1 cellular context compared by ENCODE assay signal in the genomic region with DNA sequence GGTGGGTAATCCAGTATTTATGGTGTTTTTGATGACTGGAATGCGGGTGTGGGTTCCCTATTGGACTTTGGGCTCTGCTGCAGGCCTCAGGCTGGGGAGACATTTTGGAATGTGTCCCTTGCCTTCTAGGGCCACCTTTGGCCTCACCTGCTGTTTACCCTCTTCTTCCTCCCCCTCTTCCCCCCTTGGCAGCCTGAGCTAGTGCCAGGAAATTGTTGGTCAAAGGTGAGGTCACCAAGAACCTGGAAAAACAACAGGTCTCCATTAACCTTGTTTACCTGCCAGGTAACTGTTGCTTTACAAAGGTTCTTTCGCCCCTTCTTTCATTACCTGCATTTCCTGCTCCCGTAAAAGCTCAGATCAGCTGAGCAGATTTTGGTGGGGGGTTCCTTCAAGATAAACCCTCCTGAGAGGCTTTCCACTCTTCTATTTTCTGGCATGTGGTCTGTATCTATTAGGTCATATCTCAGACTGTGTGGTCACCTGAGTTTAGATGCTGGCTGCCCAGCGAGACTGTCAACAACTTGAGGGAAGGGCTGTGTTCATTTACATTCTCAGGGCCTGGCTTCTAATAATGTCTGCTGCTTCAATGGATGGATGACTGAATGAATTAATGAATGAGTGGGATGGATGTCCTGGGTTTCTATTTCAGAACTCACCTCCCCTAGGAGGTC.
A peak's percentile ranks its signal among the peaks of the same experiment; 100 is the strongest.
TF ChIP-seq lines count a peak whose summit lies in the region.

No MANE protein-coding gene starts in this region.

TF ChIP-seq in HepG2, 621 proteins besides CTCF, POLR2A, EP300 and RAD21 (continues in another document):
- TF ChIP-seq, protein P1, sequence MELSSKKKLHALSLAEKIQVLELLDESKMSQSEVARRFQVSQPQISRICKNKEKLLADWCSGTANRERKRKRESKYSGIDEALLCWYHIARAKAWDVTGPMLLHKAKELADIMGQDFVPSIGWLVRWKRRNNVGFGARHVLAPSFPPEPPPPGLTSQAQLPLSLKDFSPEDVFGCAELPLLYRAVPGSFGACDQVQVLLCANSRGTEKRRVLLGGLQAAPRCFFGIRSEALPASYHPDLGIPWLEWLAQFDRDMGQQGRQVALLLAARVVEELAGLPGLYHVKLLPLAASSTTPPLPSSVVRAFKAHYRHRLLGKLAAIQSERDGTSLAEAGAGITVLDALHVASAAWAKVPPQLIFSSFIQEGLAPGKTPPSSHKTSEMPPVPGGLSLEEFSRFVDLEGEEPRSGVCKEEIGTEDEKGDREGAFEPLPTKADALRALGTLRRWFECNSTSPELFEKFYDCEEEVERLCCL (CRISPR knock-in tag; IDR thresholded peaks at IDR 0.05; ENCODE audit: borderline replicate concordance), result no peak
- TF ChIP-seq ZNF136 (CRISPR knock-in tag; IDR thresholded peaks at IDR 0.05; ENCODE audit: low read depth) (no peak), RBFOX2 (IDR thresholded peaks at IDR 0.05; ENCODE audit: low read depth, low read length) (no peak), DNMT3B (CRISPR knock-in tag; conservative IDR thresholded peaks at IDR 0.05) (no peak; the same call in 1 of the 2 replicates), ARNTL (CRISPR knock-in tag; IDR thresholded peaks at IDR 0.05) (peak; percentile 70), ZNF644 (CRISPR knock-in tag; IDR thresholded peaks at IDR 0.05; ENCODE audit: low read depth) (peak; percentile 58; the same call in 1 of the 2 replicates), TCF7 (IDR thresholded peaks at IDR 0.05; ENCODE audit: low read depth) (peak; percentile 62), SMYD3 (CRISPR knock-in tag; IDR thresholded peaks at IDR 0.05) (no peak), ELF3 (CRISPR knock-in tag; IDR thresholded peaks at IDR 0.05) (peak; percentile 87), NFATC3 (CRISPR knock-in tag; IDR thresholded peaks at IDR 0.05) (no peak), PRPF4 (IDR thresholded peaks at IDR 0.05; ENCODE audit: low read depth, low read length, poor library complexity, severe bottlenecking) (no peak), MIER3 (CRISPR knock-in tag; IDR thresholded peaks at IDR 0.05; ENCODE audit: borderline replicate concordance) (peak; percentile 36; the same call in 1 of the 2 replicates), NFIC (IDR thresholded peaks at IDR 0.05; ENCODE audit: low read length) (peak; percentile 58; the same call in 1 of the 2 replicates), NFRKB (IDR thresholded peaks at IDR 0.05) (no peak), RARA (CRISPR knock-in tag; IDR thresholded peaks at IDR 0.05) (peak; percentile 96), MEF2D (CRISPR knock-in tag; IDR thresholded peaks at IDR 0.05) (no peak), SOX5 (CRISPR knock-in tag; IDR thresholded peaks at IDR 0.05; ENCODE audit: borderline replicate concordance) (peak; percentile 82; the same call in 1 of the 2 replicates), KLF11 (CRISPR knock-in tag; IDR thresholded peaks at IDR 0.05) (0 out of 2 replicates have a peak, but pooled peaks have one; percentile 26), ZNF101 (CRISPR knock-in tag; IDR thresholded peaks at IDR 0.05; ENCODE audit: borderline replicate concordance, low read depth) (no peak), MBNL3 (CRISPR knock-in tag; conservative IDR thresholded peaks at IDR 0.05) (no peak), TP53 (CRISPR knock-in tag; conservative IDR thresholded peaks at IDR 0.05) (no peak), ZNF547 (CRISPR knock-in tag; IDR thresholded peaks at IDR 0.05) (no peak), KDM4B (CRISPR knock-in tag; IDR thresholded peaks at IDR 0.05) (0 out of 2 replicates have a peak, but pooled peaks have one; percentile 10), ZNF24 (IDR thresholded peaks at IDR 0.05) (0 out of 2 replicates have a peak, but pooled peaks have one; percentile 40), ZNF558 (CRISPR knock-in tag; IDR thresholded peaks at IDR 0.05; ENCODE audit: borderline replicate concordance) (no peak), ETV6 (CRISPR knock-in tag; conservative IDR thresholded peaks at IDR 0.05) (no peak; the same call in 1 of the 2 replicates), SP4 (CRISPR knock-in tag; IDR thresholded peaks at IDR 0.05) (peak; percentile 56), HIVEP1 (CRISPR knock-in tag; IDR thresholded peaks at IDR 0.05) (0 out of 2 replicates have a peak, but pooled peaks have one; percentile 71), HOXA7 (CRISPR knock-in tag; IDR thresholded peaks at IDR 0.05) (no peak), NFIB (CRISPR knock-in tag; IDR thresholded peaks at IDR 0.05; ENCODE audit: borderline replicate concordance) (no peak), ZNF253 (CRISPR knock-in tag; IDR thresholded peaks at IDR 0.05; ENCODE audit: borderline replicate concordance) (no peak), ZNF629 (CRISPR knock-in tag; conservative IDR thresholded peaks at IDR 0.05) (peak; percentile 12; the same call in 1 of the 2 replicates), PAX8 (CRISPR knock-in tag; IDR thresholded peaks at IDR 0.05; ENCODE audit: borderline replicate concordance) (no peak), ZBTB1 (CRISPR knock-in tag; IDR thresholded peaks at IDR 0.05; ENCODE audit: borderline replicate concordance) (no peak), ISX (CRISPR knock-in tag; conservative IDR thresholded peaks at IDR 0.05) (no peak)
- TF ChIP-seq, protein P2, sequence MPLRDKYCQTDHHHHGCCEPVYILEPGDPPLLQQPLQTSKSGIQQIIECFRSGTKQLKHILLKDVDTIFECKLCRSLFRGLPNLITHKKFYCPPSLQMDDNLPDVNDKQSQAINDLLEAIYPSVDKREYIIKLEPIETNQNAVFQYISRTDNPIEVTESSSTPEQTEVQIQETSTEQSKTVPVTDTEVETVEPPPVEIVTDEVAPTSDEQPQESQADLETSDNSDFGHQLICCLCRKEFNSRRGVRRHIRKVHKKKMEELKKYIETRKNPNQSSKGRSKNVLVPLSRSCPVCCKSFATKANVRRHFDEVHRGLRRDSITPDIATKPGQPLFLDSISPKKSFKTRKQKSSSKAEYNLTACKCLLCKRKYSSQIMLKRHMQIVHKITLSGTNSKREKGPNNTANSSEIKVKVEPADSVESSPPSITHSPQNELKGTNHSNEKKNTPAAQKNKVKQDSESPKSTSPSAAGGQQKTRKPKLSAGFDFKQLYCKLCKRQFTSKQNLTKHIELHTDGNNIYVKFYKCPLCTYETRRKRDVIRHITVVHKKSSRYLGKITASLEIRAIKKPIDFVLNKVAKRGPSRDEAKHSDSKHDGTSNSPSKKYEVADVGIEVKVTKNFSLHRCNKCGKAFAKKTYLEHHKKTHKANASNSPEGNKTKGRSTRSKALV (CRISPR knock-in tag; IDR thresholded peaks at IDR 0.05), result 0 out of 2 replicates have a peak, but pooled peaks have one; percentile 34
- TF ChIP-seq, protein P3, sequence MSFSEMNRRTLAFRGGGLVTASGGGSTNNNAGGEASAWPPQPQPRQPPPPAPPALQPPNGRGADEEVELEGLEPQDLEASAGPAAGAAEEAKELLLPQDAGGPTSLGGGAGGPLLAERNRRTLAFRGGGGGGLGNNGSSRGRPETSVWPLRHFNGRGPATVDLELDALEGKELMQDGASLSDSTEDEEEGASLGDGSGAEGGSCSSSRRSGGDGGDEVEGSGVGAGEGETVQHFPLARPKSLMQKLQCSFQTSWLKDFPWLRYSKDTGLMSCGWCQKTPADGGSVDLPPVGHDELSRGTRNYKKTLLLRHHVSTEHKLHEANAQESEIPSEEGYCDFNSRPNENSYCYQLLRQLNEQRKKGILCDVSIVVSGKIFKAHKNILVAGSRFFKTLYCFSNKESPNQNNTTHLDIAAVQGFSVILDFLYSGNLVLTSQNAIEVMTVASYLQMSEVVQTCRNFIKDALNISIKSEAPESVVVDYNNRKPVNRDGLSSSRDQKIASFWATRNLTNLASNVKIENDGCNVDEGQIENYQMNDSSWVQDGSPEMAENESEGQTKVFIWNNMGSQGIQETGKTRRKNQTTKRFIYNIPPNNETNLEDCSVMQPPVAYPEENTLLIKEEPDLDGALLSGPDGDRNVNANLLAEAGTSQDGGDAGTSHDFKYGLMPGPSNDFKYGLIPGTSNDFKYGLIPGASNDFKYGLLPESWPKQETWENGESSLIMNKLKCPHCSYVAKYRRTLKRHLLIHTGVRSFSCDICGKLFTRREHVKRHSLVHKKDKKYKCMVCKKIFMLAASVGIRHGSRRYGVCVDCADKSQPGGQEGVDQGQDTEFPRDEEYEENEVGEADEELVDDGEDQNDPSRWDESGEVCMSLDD (CRISPR knock-in tag; IDR thresholded peaks at IDR 0.05; ENCODE audit: borderline replicate concordance), result peak; percentile 90
- TF ChIP-seq, protein P4, sequence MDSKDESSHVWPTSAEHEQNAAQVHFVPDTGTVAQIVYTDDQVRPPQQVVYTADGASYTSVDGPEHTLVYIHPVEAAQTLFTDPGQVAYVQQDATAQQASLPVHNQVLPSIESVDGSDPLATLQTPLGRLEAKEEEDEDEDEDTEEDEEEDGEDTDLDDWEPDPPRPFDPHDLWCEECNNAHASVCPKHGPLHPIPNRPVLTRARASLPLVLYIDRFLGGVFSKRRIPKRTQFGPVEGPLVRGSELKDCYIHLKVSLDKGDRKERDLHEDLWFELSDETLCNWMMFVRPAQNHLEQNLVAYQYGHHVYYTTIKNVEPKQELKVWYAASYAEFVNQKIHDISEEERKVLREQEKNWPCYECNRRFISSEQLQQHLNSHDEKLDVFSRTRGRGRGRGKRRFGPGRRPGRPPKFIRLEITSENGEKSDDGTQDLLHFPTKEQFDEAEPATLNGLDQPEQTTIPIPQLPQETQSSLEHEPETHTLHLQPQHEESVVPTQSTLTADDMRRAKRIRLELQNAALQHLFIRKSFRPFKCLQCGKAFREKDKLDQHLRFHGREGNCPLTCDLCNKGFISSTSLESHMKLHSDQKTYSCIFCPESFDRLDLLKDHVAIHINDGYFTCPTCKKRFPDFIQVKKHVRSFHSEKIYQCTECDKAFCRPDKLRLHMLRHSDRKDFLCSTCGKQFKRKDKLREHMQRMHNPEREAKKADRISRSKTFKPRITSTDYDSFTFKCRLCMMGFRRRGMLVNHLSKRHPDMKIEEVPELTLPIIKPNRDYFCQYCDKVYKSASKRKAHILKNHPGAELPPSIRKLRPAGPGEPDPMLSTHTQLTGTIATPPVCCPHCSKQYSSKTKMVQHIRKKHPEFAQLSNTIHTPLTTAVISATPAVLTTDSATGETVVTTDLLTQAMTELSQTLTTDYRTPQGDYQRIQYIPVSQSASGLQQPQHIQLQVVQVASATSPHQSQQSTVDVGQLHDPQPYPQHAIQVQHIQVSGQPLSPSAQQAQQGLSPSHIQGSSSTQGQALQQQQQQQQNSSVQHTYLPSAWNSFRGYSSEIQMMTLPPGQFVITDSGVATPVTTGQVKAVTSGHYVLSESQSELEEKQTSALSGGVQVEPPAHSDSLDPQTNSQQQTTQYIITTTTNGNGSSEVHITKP (CRISPR knock-in tag; IDR thresholded peaks at IDR 0.05; ENCODE audit: low read depth), result no peak
- TF ChIP-seq, protein P5, sequence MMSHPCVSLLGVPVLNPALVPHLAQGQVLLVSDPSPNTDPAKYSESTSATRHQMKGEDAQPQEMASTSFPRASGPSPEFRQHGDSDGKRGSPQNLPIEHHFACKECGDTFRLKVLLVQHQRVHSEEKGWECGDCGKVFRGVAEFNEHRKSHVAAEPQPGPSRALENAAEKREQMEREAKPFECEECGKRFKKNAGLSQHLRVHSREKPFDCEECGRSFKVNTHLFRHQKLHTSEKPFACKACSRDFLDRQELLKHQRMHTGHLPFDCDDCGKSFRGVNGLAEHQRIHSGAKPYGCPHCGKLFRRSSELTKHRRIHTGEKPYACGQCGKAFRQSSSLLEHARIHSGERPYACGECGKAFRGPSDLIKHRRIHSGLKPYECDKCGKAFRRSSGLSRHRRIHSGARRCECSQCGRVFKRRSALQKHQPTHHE (CRISPR knock-in tag; IDR thresholded peaks at IDR 0.05; ENCODE audit: borderline replicate concordance), result no peak
- TF ChIP-seq, protein P6, sequence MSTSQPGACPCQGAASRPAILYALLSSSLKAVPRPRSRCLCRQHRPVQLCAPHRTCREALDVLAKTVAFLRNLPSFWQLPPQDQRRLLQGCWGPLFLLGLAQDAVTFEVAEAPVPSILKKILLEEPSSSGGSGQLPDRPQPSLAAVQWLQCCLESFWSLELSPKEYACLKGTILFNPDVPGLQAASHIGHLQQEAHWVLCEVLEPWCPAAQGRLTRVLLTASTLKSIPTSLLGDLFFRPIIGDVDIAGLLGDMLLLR (CRISPR knock-in tag; IDR thresholded peaks at IDR 0.05), result no peak
- TF ChIP-seq, protein P7, sequence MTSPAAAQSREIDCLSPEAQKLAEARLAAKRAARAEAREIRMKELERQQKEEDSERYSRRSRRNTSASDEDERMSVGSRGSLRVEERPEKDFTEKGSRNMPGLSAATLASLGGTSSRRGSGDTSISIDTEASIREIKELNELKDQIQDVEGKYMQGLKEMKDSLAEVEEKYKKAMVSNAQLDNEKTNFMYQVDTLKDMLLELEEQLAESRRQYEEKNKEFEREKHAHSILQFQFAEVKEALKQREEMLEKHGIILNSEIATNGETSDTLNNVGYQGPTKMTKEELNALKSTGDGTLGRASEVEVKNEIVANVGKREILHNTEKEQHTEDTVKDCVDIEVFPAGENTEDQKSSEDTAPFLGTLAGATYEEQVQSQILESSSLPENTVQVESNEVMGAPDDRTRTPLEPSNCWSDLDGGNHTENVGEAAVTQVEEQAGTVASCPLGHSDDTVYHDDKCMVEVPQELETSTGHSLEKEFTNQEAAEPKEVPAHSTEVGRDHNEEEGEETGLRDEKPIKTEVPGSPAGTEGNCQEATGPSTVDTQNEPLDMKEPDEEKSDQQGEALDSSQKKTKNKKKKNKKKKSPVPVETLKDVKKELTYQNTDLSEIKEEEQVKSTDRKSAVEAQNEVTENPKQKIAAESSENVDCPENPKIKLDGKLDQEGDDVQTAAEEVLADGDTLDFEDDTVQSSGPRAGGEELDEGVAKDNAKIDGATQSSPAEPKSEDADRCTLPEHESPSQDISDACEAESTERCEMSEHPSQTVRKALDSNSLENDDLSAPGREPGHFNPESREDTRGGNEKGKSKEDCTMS (CRISPR knock-in tag; conservative IDR thresholded peaks at IDR 0.05), result no peak
- TF ChIP-seq, protein P8, sequence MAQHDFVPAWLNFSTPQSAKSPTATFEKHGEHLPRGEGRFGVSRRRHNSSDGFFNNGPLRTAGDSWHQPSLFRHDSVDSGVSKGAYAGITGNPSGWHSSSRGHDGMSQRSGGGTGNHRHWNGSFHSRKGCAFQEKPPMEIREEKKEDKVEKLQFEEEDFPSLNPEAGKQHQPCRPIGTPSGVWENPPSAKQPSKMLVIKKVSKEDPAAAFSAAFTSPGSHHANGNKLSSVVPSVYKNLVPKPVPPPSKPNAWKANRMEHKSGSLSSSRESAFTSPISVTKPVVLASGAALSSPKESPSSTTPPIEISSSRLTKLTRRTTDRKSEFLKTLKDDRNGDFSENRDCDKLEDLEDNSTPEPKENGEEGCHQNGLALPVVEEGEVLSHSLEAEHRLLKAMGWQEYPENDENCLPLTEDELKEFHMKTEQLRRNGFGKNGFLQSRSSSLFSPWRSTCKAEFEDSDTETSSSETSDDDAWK (CRISPR knock-in tag; IDR thresholded peaks at IDR 0.05), result no peak
- TF ChIP-seq, protein P9, sequence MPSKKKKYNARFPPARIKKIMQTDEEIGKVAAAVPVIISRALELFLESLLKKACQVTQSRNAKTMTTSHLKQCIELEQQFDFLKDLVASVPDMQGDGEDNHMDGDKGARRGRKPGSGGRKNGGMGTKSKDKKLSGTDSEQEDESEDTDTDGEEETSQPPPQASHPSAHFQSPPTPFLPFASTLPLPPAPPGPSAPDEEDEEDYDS (CRISPR knock-in tag; IDR thresholded peaks at IDR 0.05), result peak; percentile 35; the same call in 1 of the 2 replicates
- TF ChIP-seq, protein P10, sequence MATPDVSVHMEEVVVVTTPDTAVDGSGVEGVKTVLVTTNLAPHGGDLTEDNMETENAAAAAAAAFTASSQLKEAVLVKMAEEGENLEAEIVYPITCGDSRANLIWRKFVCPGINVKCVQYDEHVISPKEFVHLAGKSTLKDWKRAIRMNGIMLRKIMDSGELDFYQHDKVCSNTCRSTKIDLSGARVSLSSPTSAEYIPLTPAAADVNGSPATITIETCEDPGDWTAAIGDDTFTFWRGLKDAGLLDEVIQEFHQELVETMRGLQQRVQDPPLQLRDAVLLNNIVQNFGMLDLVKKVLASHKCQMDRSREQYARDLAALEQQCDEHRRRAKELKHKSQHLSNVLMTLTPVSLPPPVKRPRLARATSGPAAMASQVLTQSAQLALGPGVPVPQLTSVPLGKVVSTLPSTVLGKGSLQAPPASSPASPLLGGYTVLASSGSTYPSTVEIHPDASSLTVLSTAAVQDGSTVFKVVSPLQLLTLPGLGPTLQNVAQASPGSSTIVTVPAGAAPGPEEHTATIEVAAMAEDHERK (CRISPR knock-in tag; IDR thresholded peaks at IDR 0.05; ENCODE audit: low read depth), result no peak
